Comparison of ENCODE assay signal across 8 cellular contexts in the genomic region with DNA sequence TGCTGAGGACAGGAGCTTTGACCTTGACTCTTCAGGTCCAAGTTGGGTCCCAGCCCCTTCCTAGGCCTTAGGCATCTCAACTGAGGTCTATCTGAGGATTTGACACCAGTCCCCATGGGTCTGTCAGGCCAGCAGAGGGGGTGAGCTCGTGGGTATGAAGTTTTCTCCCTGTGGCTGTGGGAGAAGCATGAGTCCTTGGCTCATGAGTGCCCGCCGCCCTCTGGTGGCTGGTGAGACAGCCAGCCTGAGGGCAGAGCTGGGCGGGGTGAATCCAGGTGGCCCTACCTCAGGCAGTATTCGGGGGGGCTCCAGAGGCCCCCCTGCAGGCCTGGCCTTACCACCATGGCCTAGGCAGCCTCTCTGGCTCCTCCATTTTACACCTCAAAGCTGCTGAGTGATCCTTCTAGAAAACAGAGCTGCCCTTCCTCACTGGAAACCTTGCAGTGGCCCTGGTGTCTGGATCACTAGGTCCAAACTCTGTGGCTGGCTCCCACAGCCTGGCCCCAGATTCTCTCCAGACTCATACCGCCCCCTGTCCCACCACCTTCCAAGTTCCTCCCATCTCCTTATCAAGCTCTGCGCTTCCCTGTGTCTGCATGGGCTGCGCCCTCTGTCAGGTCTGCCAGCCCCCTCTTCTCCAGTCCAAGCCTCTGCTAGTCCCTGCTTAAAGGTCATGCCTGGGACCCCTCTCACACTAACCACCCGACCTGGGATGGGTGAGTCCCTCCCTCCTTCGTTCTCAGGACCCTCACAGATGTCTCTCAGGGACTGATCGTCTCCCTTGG. TPM values are rescaled to one million over a fixed set of nuclear protein-coding genes. Genes with fewer than 3 reads are reported as not detected.
A peak's percentile ranks its signal among the peaks of the same experiment; 100 is the strongest.
DNase-seq lines count a peak whose midpoint lies in the region; ATAC-seq and TF ChIP-seq lines count a peak whose summit lies in the region.

No MANE protein-coding gene starts in this region.

- 38 to 40% methylated on average over 11 of the region's 11 CpGs for WGBS in lung, 2 donors

- no peaks in the 10 kb centered on the region for H3K27me3 ChIP-seq in lung (ENCODE audit: control insufficient read depth, insufficient read depth)

- POLR2A ChIA-PET in activated CD4-positive, alpha-beta memory T cell treated with anti-CD3 and anti-CD28 coated beads for 36 hours (lab: Charles Lee): interaction anchor here (0.8 to 1.1 kb wide), 5 partner anchors 38 to 154 kb away, joined by 3 read pairs; no protein-coding TSS in a partner anchor

- H3K36me3 ChIP-seq in lung (ENCODE audit: control insufficient read depth in 2 of 2, insufficient read depth in 2 of 2, low read length in 2 of 2): no peaks in the 10 kb centered on the region

- H3K4me3 Mint-ChIP-seq in activated CD4-positive, alpha-beta memory T cell treated with anti-CD3 and anti-CD28 coated beads for 36 hours: no peak overlapping the region

- CTCF ChIA-PET in activated CD4-positive, alpha-beta memory T cell treated with anti-CD3 and anti-CD28 coated beads for 36 hours (lab: Charles Lee): interaction anchor here (0.5 to 10.2 kb wide), 62 partner anchors 8 to 664 kb away, joined by 3 to 141 read pairs (median 6); a partner anchor contains a TSS

- H3K9me3 Mint-ChIP-seq in activated CD4-positive, alpha-beta memory T cell treated with anti-CD3 and anti-CD28 coated beads for 36 hours: no peaks in the 10 kb centered on the region

- H3K4me3 ChIP-seq in lung: no peak overlapping the region

- H3K36me3 Mint-ChIP-seq in activated CD4-positive, alpha-beta memory T cell treated with anti-CD3 and anti-CD28 coated beads for 36 hours: no peaks in the 10 kb centered on the region

- no peak overlapping the region for H3K27ac ChIP-seq in lung (ENCODE audit: low read depth in 1 of 2, low read length in 1 of 2)

- no peaks in the 10 kb centered on the region for H3K9me3 ChIP-seq in lung (ENCODE audit: control insufficient read depth in 2 of 2, insufficient read depth in 1 of 2, low read length in 1 of 2)

- peaks cover 0 to 5% of the 10 kb centered on the region in 2 donors for H3K4me1 ChIP-seq in lung (ENCODE audit: control insufficient read depth in 2 of 2, insufficient read depth in 2 of 2, low read length in 2 of 2)

- intact Hi-C loops in activated CD4-positive, alpha-beta memory T cell treated with anti-CD3 and anti-CD28 coated beads for 36 hours (cut with micrococcal nuclease): loop anchor here (1.0 to 5.0 kb wide), 4 partner anchors 56 to 150 kb away; no protein-coding TSS in a partner anchor

- peak; percentile 10 for DNase-seq in DMS79 (lab: John Stamatoyannopoulos, UW)
- DNase-seq in NCI-H82 treated with DMSO at 0.1 percent for 48 hours (lab: John Stamatoyannopoulos, UW; ENCODE audit: unreplicated experiment): peak; percentile 41
- peak; percentile 88 for DNase-seq in activated CD4-positive, alpha-beta memory T cell treated with anti-CD3 and anti-CD28 coated beads for 36 hours
- DNase-seq in dermis microvascular lymphatic vessel endothelial cell (ENCODE audit: low read depth in 2 of 2): peak; percentile 79 to 91
- DNase-seq in lung (ENCODE audit: low spot score): peak; percentile 87
- DNase-seq in stimulated activated CD8-positive, alpha-beta memory T cell treated with anti-CD3 and anti-CD28 coated beads, Interleukin-12 subunit alpha, Interleukin-12 subunit beta, amount 100 ng/mL, for 24 hours (ENCODE audit: extremely low read depth): peak; percentile 49

- TF ChIP-seq CTCF in lung (IDR thresholded peaks at IDR 0.05; ENCODE audit: control extremely low read depth, extremely low read depth): peak; percentile 97

- ATAC-seq in HG03139 (IDR thresholded peaks at IDR 0.05; ENCODE audit: unreplicated experiment) (peak; percentile 41), lung (ENCODE audit: insufficient read depth, low FRiP score) (peak; percentile 77), GM19455 (IDR thresholded peaks at IDR 0.05; ENCODE audit: unreplicated experiment) (no peak)

- H3K27me3 Mint-ChIP-seq in activated CD4-positive, alpha-beta memory T cell treated with anti-CD3 and anti-CD28 coated beads for 36 hours: no peaks in the 10 kb centered on the region

- peaks cover 31% of the 10 kb centered on the region for H3K4me1 Mint-ChIP-seq in activated CD4-positive, alpha-beta memory T cell treated with anti-CD3 and anti-CD28 coated beads for 36 hours (ENCODE audit: low read depth)

- no peak overlapping the region for H3K27ac Mint-ChIP-seq in activated CD4-positive, alpha-beta memory T cell treated with anti-CD3 and anti-CD28 coated beads for 36 hours

RNA-seq across cellular contexts. Expression of a gene that starts 16.1 kb away (rescaled TPM):
- not detected for total RNA-seq in activated CD4-positive, alpha-beta memory T cell treated with anti-CD3 and anti-CD28 coated beads for 36 hours
- total RNA-seq in dermis microvascular lymphatic vessel endothelial cell: not detected in 2 replicates
- under 1 TPM in 1 of 2 donors, not detected in 1; 0.25 TPM for total RNA-seq in lung
- under 1 TPM in 1 of 2 donors, not detected in 1; 0.04 TPM for polyA plus RNA-seq in lung

RNA-seq across cellular contexts. Expression of a gene that starts 22.8 kb away (rescaled TPM):
- total RNA-seq in activated CD4-positive, alpha-beta memory T cell treated with anti-CD3 and anti-CD28 coated beads for 36 hours: 1 to 10 TPM; 2.0 to 2.2 TPM
- total RNA-seq in dermis microvascular lymphatic vessel endothelial cell (2.2 and 2.9 TPM in 2 replicates), lung (1 to 10 TPM; 2.8 to 9.8 TPM)
- 1 to 10 TPM in 1 of 2 donors, under 1 TPM in 1; 0.95 to 1.5 TPM for polyA plus RNA-seq in lung

RNA-seq across cellular contexts. Expression of a gene that starts 31.0 kb away (rescaled TPM):
- total RNA-seq in activated CD4-positive, alpha-beta memory T cell treated with anti-CD3 and anti-CD28 coated beads for 36 hours: 10 to 100 TPM; 47.9 to 57.8 TPM
- total RNA-seq in dermis microvascular lymphatic vessel endothelial cell (28.2 and 41.1 TPM in 2 replicates), lung (10 to 100 TPM; 54.5 to 62.9 TPM)
- 10 to 100 TPM; 21.8 to 23.3 TPM for polyA plus RNA-seq in lung

RNA-seq across cellular contexts. Expression of a gene that starts 40.7 kb away (rescaled TPM):
- total RNA-seq in activated CD4-positive, alpha-beta memory T cell treated with anti-CD3 and anti-CD28 coated beads for 36 hours: 100 to 1,000 TPM; 106 to 111 TPM
- total RNA-seq in dermis microvascular lymphatic vessel endothelial cell: 20.3 and 22.1 TPM in 2 replicates
- total RNA-seq in lung: 10 to 100 TPM; 55.0 to 83.2 TPM
- 10 to 100 TPM; 28.6 to 36.0 TPM for polyA plus RNA-seq in lung

Comparison
In these comparisons a context has a peak if more than half of its experiments do, and no peak if none do; other contexts are left out.
1. DNase-seq: peak in every context shown above with its lines; median percentile 88 in activated CD4-positive, alpha-beta memory T cell treated with anti-CD3 and anti-CD28 coated beads for 36 hours; 87 in lung; 85 in dermis microvascular lymphatic vessel endothelial cell; 49 in stimulated activated CD8-positive, alpha-beta memory T cell treated with anti-CD3 and anti-CD28 coated beads, Interleukin-12 subunit alpha, Interleukin-12 subunit beta, amount 100 ng/mL, for 24 hours; 41 in NCI-H82 treated with DMSO at 0.1 percent for 48 hours; 10 in DMS79.